ENCODE assay signal across 20 cellular contexts in genomic region chr9:125372441-125373226, GRCh38.
"Had no signal": no experiment of that assay in that cellular context is flagged by ENCODE, and none has a peak within 500 bp of the region (broad histone marks: within the 10 kb centered on the region; RNA-seq: fewer than 3 reads in every experiment).

No MANE protein-coding gene starts in this region.

- H3K27me3 ChIP-seq: colonic mucosa, ovary, testis had no signal

- H3K36me3 ChIP-seq: colonic mucosa, heart left ventricle, ovary had no signal

- ATAC-seq: heart left ventricle; left colon; left ventricle myocardium superior; natural killer cell; right cardiac atrium; stimulated activated naive B cell treated with anti-CD40 and anti-IgM and Interleukin-4, amounts not matched to agents 10 μg/mL and 1 μg/mL and 100 μg/mL, for 72 hours; stimulated activated naive CD8-positive, alpha-beta T cell treated with anti-CD3 and anti-CD28 coated beads, Interleukin-15, amount 100 ng/mL, for 72 hours had no signal

- H3K9me3 ChIP-seq: colonic mucosa, heart left ventricle, ovary, testis, tibial nerve had no signal

- H3K27ac ChIP-seq: colonic mucosa, heart left ventricle, ovary, testis, tibial nerve had no signal

- DNase-seq: colonic mucosa; dermis blood vessel endothelial cell; foreskin melanocyte; heart left ventricle; hippocampal formation; left colon; left ventricle myocardium superior; mesendoderm; natural killer cell; ovary; stimulated activated CD4-positive, alpha-beta T cell treated with anti-CD3 and anti-CD28 coated beads, Interleukin-2, amount 100 ng/mL, for 24 hours; stimulated activated CD4-positive, alpha-beta T cell treated with anti-CD3 and anti-CD28 coated beads, Interleukin-4, amount 100 ng/mL, for 4 hours; stimulated activated naive B cell treated with anti-CD40 and anti-IgM and Interleukin-4, amounts not matched to agents 10 μg/mL and 1 μg/mL and 100 μg/mL, for 72 hours; stimulated activated naive CD8-positive, alpha-beta T cell treated with anti-CD3 and anti-CD28 coated beads, Interleukin-15, amount 100 ng/mL, for 72 hours; testis had no signal

- H3K4me3 Mint-ChIP-seq: natural killer cell; neural crest cell; stimulated activated naive B cell treated with anti-CD40 and anti-IgM and Interleukin-4, amounts not matched to agents 10 μg/mL and 1 μg/mL and 100 μg/mL, for 72 hours; stimulated activated naive CD8-positive, alpha-beta T cell treated with anti-CD3 and anti-CD28 coated beads, Interleukin-15, amount 100 ng/mL, for 72 hours had no signal

- H3K9me3 Mint-ChIP-seq: natural killer cell; neural crest cell; stimulated activated naive B cell treated with anti-CD40 and anti-IgM and Interleukin-4, amounts not matched to agents 10 μg/mL and 1 μg/mL and 100 μg/mL, for 72 hours; stimulated activated naive CD8-positive, alpha-beta T cell treated with anti-CD3 and anti-CD28 coated beads, Interleukin-15, amount 100 ng/mL, for 72 hours had no signal

- H3K36me3 Mint-ChIP-seq: natural killer cell; stimulated activated naive B cell treated with anti-CD40 and anti-IgM and Interleukin-4, amounts not matched to agents 10 μg/mL and 1 μg/mL and 100 μg/mL, for 72 hours had no signal

- H3K4me1 ChIP-seq: colonic mucosa, testis had no signal

- H3K4me3 ChIP-seq: colonic mucosa, heart left ventricle, lung, ovary, testis, tibial nerve had no signal

- H3K27ac Mint-ChIP-seq: natural killer cell; progenitor cell of endocrine pancreas; stimulated activated naive B cell treated with anti-CD40 and anti-IgM and Interleukin-4, amounts not matched to agents 10 μg/mL and 1 μg/mL and 100 μg/mL, for 72 hours; stimulated activated naive CD8-positive, alpha-beta T cell treated with anti-CD3 and anti-CD28 coated beads, Interleukin-15, amount 100 ng/mL, for 72 hours had no signal
